In the genomic region with DNA sequence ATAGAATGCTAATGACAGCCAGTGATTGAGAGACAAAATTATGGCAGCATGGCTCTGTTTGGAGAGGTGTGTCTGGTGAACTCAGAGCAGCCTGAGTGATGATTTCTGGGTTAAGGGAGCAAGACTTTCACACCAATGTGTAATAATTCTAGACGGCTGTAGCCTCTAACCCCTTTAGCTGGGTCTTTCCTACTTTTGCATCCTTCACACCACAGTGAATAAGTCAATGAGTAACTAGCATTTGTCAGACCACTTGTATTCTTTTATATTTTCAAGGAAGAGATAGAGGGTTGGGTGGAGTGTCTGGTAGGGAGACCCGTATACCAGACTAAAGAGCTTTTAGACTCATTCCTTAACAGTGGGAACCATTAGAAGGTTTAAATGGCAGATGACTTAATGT, we compare ENCODE assay signal across 20 cellular contexts.
"Had no signal": no experiment of that assay in that cellular context is flagged by ENCODE, and none has a peak within 500 bp of the region (broad histone marks: within the 10 kb centered on the region; RNA-seq: fewer than 3 reads in every experiment).

No MANE protein-coding gene starts in this region.

- H3K27ac ChIP-seq: brain microvascular endothelial cell, coronary artery, spleen, thyroid gland had no signal

- H3K4me3 ChIP-seq: coronary artery, spleen, thyroid gland had no signal

- H3K4me3 Mint-ChIP-seq: activated CD4-positive, alpha-beta memory T cell treated with anti-CD3 and anti-CD28 coated beads, Interleukin-2, amount 10 ng/mL, durations not matched to agents 7 days and 5 days; activated CD8-positive, alpha-beta memory T cell treated with anti-CD3 and anti-CD28 coated beads, Interleukin-2, amount 10 ng/mL, durations not matched to agents 7 days and 5 days; naive thymus-derived CD8-positive, alpha-beta T cell; WTC11 had no signal

- H3K9me3 ChIP-seq: spleen, thyroid gland had no signal

- H3K27me3 Mint-ChIP-seq: activated CD4-positive, alpha-beta memory T cell treated with anti-CD3 and anti-CD28 coated beads, Interleukin-2, amount 10 ng/mL, durations not matched to agents 7 days and 5 days; activated CD8-positive, alpha-beta memory T cell treated with anti-CD3 and anti-CD28 coated beads, Interleukin-2, amount 10 ng/mL, durations not matched to agents 7 days and 5 days; naive thymus-derived CD8-positive, alpha-beta T cell had no signal

- H3K27me3 ChIP-seq: brain microvascular endothelial cell, spleen, thyroid gland had no signal

- H3K9me3 Mint-ChIP-seq: activated CD4-positive, alpha-beta memory T cell treated with anti-CD3 and anti-CD28 coated beads, Interleukin-2, amount 10 ng/mL, durations not matched to agents 7 days and 5 days; activated T-helper 2 cell treated with anti-CD3 and anti-CD28 coated beads, Interferon-gamma antibody, Interleukin-2, Interleukin-4, amounts not matched to agents 10 μg/mL and 5 μg/mL and 100 μg/mL, durations not matched to agents 14 hours and 24 hours and 36 hours; naive thymus-derived CD8-positive, alpha-beta T cell; WTC11 had no signal

- DNase-seq: activated CD4-positive, alpha-beta memory T cell treated with anti-CD3 and anti-CD28 coated beads, Interleukin-2, amount 10 ng/mL, durations not matched to agents 7 days and 5 days; activated CD4-positive, alpha-beta T cell treated with anti-CD3 and anti-CD28 coated beads for 4 hours; activated CD8-positive, alpha-beta memory T cell treated with anti-CD3 and anti-CD28 coated beads, Interleukin-2, amount 10 ng/mL, durations not matched to agents 7 days and 5 days; activated naive CD4-positive, alpha-beta T cell treated with Interleukin-2 at 50 U/mL for 16 hours; aorta; brain microvascular endothelial cell; central memory CD4-positive, alpha-beta T cell; erythroblast; head of caudate nucleus; kidney; mesendoderm; naive thymus-derived CD8-positive, alpha-beta T cell; spleen; stimulated activated CD4-positive, alpha-beta T cell treated with anti-CD3 and anti-CD28 coated beads, Interleukin-4, amount 100 ng/mL, for 4 hours; stimulated activated naive CD4-positive, alpha-beta T cell; SW 1271 had no signal

- H3K27ac Mint-ChIP-seq: activated CD4-positive, alpha-beta memory T cell treated with anti-CD3 and anti-CD28 coated beads, Interleukin-2, amount 10 ng/mL, durations not matched to agents 7 days and 5 days; activated CD8-positive, alpha-beta memory T cell treated with anti-CD3 and anti-CD28 coated beads, Interleukin-2, amount 10 ng/mL, durations not matched to agents 7 days and 5 days; activated T-helper 2 cell treated with anti-CD3 and anti-CD28 coated beads, Interferon-gamma antibody, Interleukin-2, Interleukin-4, amounts not matched to agents 10 μg/mL and 5 μg/mL and 100 μg/mL, durations not matched to agents 14 hours and 24 hours and 36 hours; WTC11 had no signal

- ATAC-seq: activated CD8-positive, alpha-beta memory T cell treated with anti-CD3 and anti-CD28 coated beads, Interleukin-2, amount 10 ng/mL, durations not matched to agents 7 days and 5 days; naive thymus-derived CD8-positive, alpha-beta T cell; WTC11 had no signal
